Comparison of ENCODE assay signal across 8 cellular contexts in the genomic region with DNA sequence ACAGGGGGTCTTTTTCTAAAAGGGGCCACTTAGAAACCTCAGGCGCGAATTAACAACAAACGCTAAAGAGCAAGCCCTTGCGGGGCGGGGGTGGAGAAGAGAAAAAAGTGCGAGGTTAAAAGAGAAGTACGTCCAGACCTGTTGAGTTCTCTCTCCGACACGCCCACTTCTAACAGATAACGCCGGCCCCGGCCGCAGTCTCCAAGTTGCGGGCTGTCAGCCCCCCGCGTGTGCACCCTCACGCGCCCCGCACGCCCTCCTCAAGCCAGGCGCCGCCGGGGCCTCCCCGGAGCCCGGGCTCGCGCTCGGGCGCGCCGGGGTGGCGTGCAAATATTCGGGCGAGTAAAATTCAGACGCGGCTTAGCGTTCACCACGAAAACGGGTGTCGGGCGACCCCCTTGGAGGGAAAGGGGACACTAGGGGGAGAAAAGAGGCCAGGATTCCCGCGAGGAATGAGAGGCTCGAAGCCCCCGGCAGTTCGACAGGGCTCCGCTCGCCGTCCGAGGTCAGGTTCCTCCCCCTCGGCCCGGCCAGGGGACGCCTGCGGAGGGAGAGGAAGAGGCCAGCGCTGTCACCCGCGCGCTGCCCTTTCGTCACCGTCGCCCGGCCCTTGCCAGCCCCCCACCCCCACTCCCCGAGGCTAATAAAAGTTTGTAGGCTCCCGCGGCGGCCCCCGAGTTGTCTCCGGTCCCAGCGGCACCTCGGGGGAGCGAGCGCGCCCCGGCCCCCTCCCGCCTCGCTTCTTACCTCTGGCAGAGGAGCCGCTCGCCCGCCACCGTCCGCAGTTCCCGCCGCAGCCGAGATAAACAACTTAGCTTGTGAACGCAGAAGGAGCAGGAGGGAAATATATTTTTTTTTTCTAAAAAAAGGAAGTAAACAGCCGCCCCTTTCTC. TPM values are rescaled to one million over a fixed set of nuclear protein-coding genes. Genes with fewer than 3 reads are reported as not detected.
DNase-seq lines count a peak whose midpoint lies in the region; ATAC-seq, FAIRE-seq and TF ChIP-seq lines count a peak whose summit lies in the region.

No MANE protein-coding gene starts in this region.

- no peak for TF ChIP-seq CTCF in GM10248 (IDR thresholded peaks at IDR 0.05; ENCODE audit: control extremely low read depth, extremely low read depth, low read depth, missing control alignments)
- TF ChIP-seq CTCF in WTC11 (IDR thresholded peaks at IDR 0.05), result no peak
- TF ChIP-seq CTCF in keratinocyte (optimal IDR thresholded peaks at IDR 0.05 in 1 of 3, IDR thresholded peaks at IDR 0.05 in 1 of 3, conservative IDR thresholded peaks at IDR 0.05 in 1 of 3; ENCODE audit: extremely low read depth in 1 of 3, insufficient read depth in 2 of 3, low read length in 3 of 3), result no peak
- TF ChIP-seq CTCF in spleen (IDR thresholded peaks at IDR 0.05 in 8 of 11, conservative IDR thresholded peaks at IDR 0.05 in 3 of 11), result no peak

- TF ChIP-seq POLR2A in spleen (IDR thresholded peaks at IDR 0.05), result peak in 1 of 3 donors; percentile 13

- H3K79me2 ChIP-seq in keratinocyte (ENCODE audit: control insufficient read depth, insufficient read depth, low read length), result peaks cover 58% of the 10 kb centered on the region

- intact Hi-C loops in spleen (cut with DNase I; ENCODE audit: low total_unique reads), result loop anchor here (10.0 kb wide), 2 partner anchors 422 to 478 kb away; no protein-coding TSS in a partner anchor

- H3K4me3 ChIP-seq in keratinocyte (ENCODE audit: control insufficient read depth in 2 of 3, extremely low read depth in 1 of 3, insufficient read depth in 2 of 3, low read depth in 1 of 3, low read length in 3 of 3) (peak overlapping the region; percentile 64 to 94 (median 86)), spleen (peak overlapping the region; percentile 70 to 89 (median 86))

- DNase-seq in GM10248 (ENCODE audit: extremely low spot score), result peak; percentile 28
- peak; percentile 79 for DNase-seq in NAMALWA (ENCODE audit: low spot score)
- peak; percentile 52 for DNase-seq in WTC11 (ENCODE audit: low spot score)
- peak; percentile 24 for DNase-seq in central memory CD4-positive, alpha-beta T cell
- DNase-seq in keratinocyte (ENCODE audit: low read depth, low spot score), result no peak
- peak; percentile 95 for DNase-seq in spleen
- DNase-seq in epidermal melanocyte (ENCODE audit: insufficient read length, low spot score), result no peak
- DNase-seq in COLO829 (ENCODE audit: low spot score), result no peak

- peak overlapping the region; percentile 81 for H3K4me2 ChIP-seq in keratinocyte (ENCODE audit: control insufficient read depth, extremely low read depth, insufficient read depth, low read depth, low read length)

- H3K9ac ChIP-seq in keratinocyte (ENCODE audit: control insufficient read depth, extremely low read depth, insufficient read depth, low read length), result peak overlapping the region; percentile 93

- H3K27ac Mint-ChIP-seq in WTC11, result no peak overlapping the region

- no peak overlapping the region for H2AFZ ChIP-seq in keratinocyte (ENCODE audit: control insufficient read depth, low read length)

- peaks cover 34% of the 10 kb centered on the region for H3K27me3 Mint-ChIP-seq in WTC11 (ENCODE audit: low read depth)

- WGBS in spleen, 5 donors, result 0 to 1% (median 0%) methylated on average over 53 to 86 of the region's 86 CpGs

- H3K4me1 ChIP-seq in keratinocyte (ENCODE audit: control insufficient read depth, extremely low read depth, insufficient read depth, low read length) (peaks cover 16% of the 10 kb centered on the region), spleen (peaks cover 32 to 52% (median 45%) of the 10 kb centered on the region in 6 donors)

- H3K4me1 Mint-ChIP-seq in WTC11, result peaks cover 49% of the 10 kb centered on the region

- no peak for FAIRE-seq in keratinocyte (lab: Jason Lieb, UNC)

- no peaks in the 10 kb centered on the region for H3K36me3 Mint-ChIP-seq in WTC11

- dilution Hi-C loops in keratinocyte (cut with MboI; ENCODE audit: extremely low pct_ligation_motif_present, low sequenced_read_pairs), result no loop called here

- H3K9me3 ChIP-seq in keratinocyte (ENCODE audit: control insufficient read depth, low read depth, low read length) (no peaks in the 10 kb centered on the region), spleen (no peaks in the 10 kb centered on the region)

- peak overlapping the region; percentile 84 for H3K27ac ChIP-seq in keratinocyte (ENCODE audit: control insufficient read depth, insufficient read depth, low read length)
- peak overlapping the region; percentile 98 to 100 (median 100) for H3K27ac ChIP-seq in spleen

- CTCF ChIA-PET in GM10248 (lab: Yijun Ruan, JAX), result interaction anchor here (0.7 to 2.7 kb wide), 21 partner anchors 8 to 425 kb away, joined by 3 to 20 read pairs (median 4); no protein-coding TSS in a partner anchor
- CTCF ChIA-PET in WTC11 (lab: Charles Lee), result interaction anchor here (0.6 to 1.8 kb wide), 10 partner anchors 9 to 400 kb away, joined by 3 to 6 read pairs (median 3); no protein-coding TSS in a partner anchor

- peaks cover 7% of the 10 kb centered on the region for H3K9me3 Mint-ChIP-seq in WTC11

- H3K9me1 ChIP-seq in keratinocyte (ENCODE audit: control insufficient read depth, extremely low read depth, insufficient read depth, low read length), result no peaks in the 10 kb centered on the region

- H3K36me3 ChIP-seq in keratinocyte (ENCODE audit: control insufficient read depth in 2 of 2, extremely low read depth in 1 of 2, insufficient read depth in 2 of 2, low read length in 2 of 2), result peaks cover 0 to 2% of the 10 kb centered on the region in 2 experiments
- H3K36me3 ChIP-seq in spleen, result peaks cover 0 to 14% (median 0%) of the 10 kb centered on the region in 6 donors

- H4K20me1 ChIP-seq in keratinocyte (ENCODE audit: control insufficient read depth, extremely low read depth, insufficient read depth, low read length), result no peaks in the 10 kb centered on the region

- H3K27me3 ChIP-seq in keratinocyte (ENCODE audit: control insufficient read depth, extremely low read depth, insufficient read depth, low read length), result no peaks in the 10 kb centered on the region
- H3K27me3 ChIP-seq in spleen (replicated peaks in 1 of 7), result no peaks in the 10 kb centered on the region

- H3K4me3 Mint-ChIP-seq in WTC11, result peak overlapping the region; percentile 74

- POLR2A ChIA-PET in GM10248 (lab: Yijun Ruan, JAX), result no interaction called here
- POLR2A ChIA-PET in WTC11 (lab: Charles Lee), result interaction anchor here (0.6 to 0.7 kb wide), 3 partner anchors 175 to 597 kb away, joined by 4 to 6 read pairs (median 4); no protein-coding TSS in a partner anchor

- ATAC-seq in WTC11, result peak; percentile 5

TF ChIP-seq in WTC11, 78 proteins besides CTCF, POLR2A, EP300 and RAD21:
- TF ChIP-seq, protein P1, sequence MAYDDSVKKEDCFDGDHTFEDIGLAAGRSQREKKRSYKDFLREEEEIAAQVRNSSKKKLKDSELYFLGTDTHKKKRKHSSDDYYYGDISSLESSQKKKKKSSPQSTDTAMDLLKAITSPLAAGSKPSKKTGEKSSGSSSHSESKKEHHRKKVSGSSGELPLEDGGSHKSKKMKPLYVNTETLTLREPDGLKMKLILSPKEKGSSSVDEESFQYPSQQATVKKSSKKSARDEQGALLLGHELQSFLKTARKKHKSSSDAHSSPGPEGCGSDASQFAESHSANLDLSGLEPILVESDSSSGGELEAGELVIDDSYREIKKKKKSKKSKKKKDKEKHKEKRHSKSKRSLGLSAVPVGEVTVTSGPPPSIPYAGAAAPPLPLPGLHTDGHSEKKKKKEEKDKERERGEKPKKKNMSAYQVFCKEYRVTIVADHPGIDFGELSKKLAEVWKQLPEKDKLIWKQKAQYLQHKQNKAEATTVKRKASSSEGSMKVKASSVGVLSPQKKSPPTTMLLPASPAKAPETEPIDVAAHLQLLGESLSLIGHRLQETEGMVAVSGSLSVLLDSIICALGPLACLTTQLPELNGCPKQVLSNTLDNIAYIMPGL (CRISPR knock-in tag; IDR thresholded peaks at IDR 0.05), result peak; percentile 73
- TF ChIP-seq, protein P2, sequence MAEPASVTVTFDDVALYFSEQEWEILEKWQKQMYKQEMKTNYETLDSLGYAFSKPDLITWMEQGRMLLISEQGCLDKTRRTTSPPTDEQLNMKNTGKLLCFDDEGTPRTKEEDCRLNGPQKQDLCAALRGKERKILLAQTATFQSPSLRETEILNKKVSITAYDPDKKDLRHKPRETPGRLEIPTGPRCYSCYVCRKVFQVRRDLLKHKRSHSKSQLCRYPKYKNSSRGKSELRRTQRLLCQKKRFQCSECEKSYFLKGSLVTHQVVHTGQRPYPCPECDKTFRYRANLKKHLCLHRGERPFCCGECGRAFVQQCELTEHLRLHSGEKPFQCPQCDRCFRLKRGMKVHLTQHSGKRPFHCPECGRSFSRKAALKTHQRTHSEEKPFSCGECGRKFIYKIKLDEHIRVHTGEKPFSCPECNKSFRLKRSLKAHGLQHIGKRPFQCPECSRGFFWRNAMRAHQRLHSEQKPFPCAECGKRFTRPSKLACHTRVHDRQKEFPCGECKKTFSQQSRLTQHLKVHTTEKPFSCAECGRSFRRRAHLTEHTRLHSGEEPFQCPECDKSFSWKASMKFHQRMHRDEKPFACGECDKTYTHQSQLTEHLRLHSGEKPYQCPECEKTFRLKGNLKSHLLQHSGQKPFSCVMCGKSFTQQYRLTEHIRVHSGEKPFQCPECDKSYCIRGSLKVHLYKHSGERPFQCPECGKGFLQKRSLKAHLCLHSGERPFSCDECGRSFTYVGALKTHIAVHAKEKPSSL (CRISPR knock-in tag; conservative IDR thresholded peaks at IDR 0.05), result no peak
- TF ChIP-seq, protein P3, sequence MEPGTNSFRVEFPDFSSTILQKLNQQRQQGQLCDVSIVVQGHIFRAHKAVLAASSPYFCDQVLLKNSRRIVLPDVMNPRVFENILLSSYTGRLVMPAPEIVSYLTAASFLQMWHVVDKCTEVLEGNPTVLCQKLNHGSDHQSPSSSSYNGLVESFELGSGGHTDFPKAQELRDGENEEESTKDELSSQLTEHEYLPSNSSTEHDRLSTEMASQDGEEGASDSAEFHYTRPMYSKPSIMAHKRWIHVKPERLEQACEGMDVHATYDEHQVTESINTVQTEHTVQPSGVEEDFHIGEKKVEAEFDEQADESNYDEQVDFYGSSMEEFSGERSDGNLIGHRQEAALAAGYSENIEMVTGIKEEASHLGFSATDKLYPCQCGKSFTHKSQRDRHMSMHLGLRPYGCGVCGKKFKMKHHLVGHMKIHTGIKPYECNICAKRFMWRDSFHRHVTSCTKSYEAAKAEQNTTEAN (CRISPR knock-in tag; IDR thresholded peaks at IDR 0.05), result 0 out of 2 replicates have a peak, but pooled peaks have one; percentile 39

RNA-seq across cellular contexts. Expression of a gene that starts 0.8 kb away (rescaled TPM):
- total RNA-seq in WTC11 (2021) (8.7 to 15.0 TPM (median 9.3 TPM) in 3 replicates), spleen (10 to 100 TPM; 58.4 to 97.8 (median 85.0) TPM)
- polyA plus RNA-seq in keratinocyte (21.7 to 30.7 TPM (median 25.8 TPM) in 3 replicates), spleen (10 to 100 TPM; 18.2 to 23.2 (median 20.6) TPM)
- 14.8 TPM for polyA plus RNA-seq in keratinocyte (2011; ENCODE audit: low read depth)
- polyA plus RNA-seq in keratinocyte (2011; cell fraction: cytosol; rRNA removed), result 12.4 and 23.6 TPM in 2 replicates
- polyA plus RNA-seq in keratinocyte (2011; cell fraction: nucleus; rRNA removed), result 24.1 and 28.0 TPM in 2 replicates
- polyA plus RNA-seq in keratinocyte (2012; ENCODE audit: low replicate concordance), result 19.3 and 23.3 TPM in 2 replicates
- polyA minus RNA-seq in keratinocyte, result 16.2 to 59.6 TPM (median 49.4 TPM) in 3 replicates
- 24.4 TPM for polyA minus RNA-seq in keratinocyte (2011; cell fraction: cytosol; rRNA and poly(A)+ RNA removed)
- polyA minus RNA-seq in keratinocyte (2011; cell fraction: nucleus; rRNA and poly(A)+ RNA removed), result 43.6 and 80.7 TPM in 2 replicates

Comparison
In these comparisons a context has a peak if more than half of its experiments do, and no peak if none do; other contexts are left out.
1. DNase-seq: peak in GM10248 (single experiment), NAMALWA (single experiment), WTC11 (single experiment), central memory CD4-positive, alpha-beta T cell (single experiment) and spleen (single experiment); none in keratinocyte (single experiment), epidermal melanocyte (single experiment) and COLO829 (single experiment).